8 cellular contexts compared by ENCODE assay signal in genomic region chr1:6554907-6555778, GRCh38. TPM values are rescaled to one million over a fixed set of nuclear protein-coding genes. Genes with fewer than 3 reads are reported as not detected.
DNase-seq lines count a peak whose midpoint lies in the region; ATAC-seq, FAIRE-seq and TF ChIP-seq lines count a peak whose summit lies in the region.

TAS1R1 (plus strand) TSS chr1:6555307; CDS start chr1:6555374, 67 bp downstream.

- DNase-seq in bronchial epithelial cell (ENCODE audit: low read depth) (no peak), left lung (peak in 1 of 2 donors; percentile 34), suprapubic skin (ENCODE audit: low spot score in 2 of 2) (peak in 1 of 2 donors; percentile 71), NCI-H1694 (lab: John Stamatoyannopoulos, UW) (no peak), cortex of kidney (lab: John Stamatoyannopoulos, UW) (no peak)

- H3K4me3 ChIP-seq in HUES6 (ENCODE audit: low read depth, low read length) (peak within 1 kb of the TSS; percentile 99), bronchial epithelial cell (ENCODE audit: low read depth, low read length) (peak within 1 kb of the TSS; percentile 98), left lung (peak within 1 kb of the TSS; percentile 97 to 99), suprapubic skin (peak within 1 kb of the TSS; percentile 99)

- H3K4me1 ChIP-seq in HUES6 (ENCODE audit: control insufficient read depth, insufficient read depth, low read length), result peaks cover 12% of the 10 kb centered on the region
- peaks cover 16 to 28% of the 10 kb centered on the region in 2 donors for H3K4me1 ChIP-seq in left lung
- H3K4me1 ChIP-seq in suprapubic skin, result peaks cover 23% of the 10 kb centered on the region

- FAIRE-seq in bronchial epithelial cell (lab: Jason Lieb, UNC), result no peak

- no peak for TF ChIP-seq POLR2A in suprapubic skin (IDR thresholded peaks at IDR 0.05)

- WGBS in suprapubic skin, result 59% methylated on average over 16 of the region's 19 CpGs

- peak within 1 kb of the TSS; percentile 99 for H3K9ac ChIP-seq in HUES6 (ENCODE audit: low read length)

- no peak for TF ChIP-seq CTCF in 22Rv1 (IDR thresholded peaks at IDR 0.05)
- no peak for TF ChIP-seq CTCF in bronchial epithelial cell (IDR thresholded peaks at IDR 0.05; ENCODE audit: insufficient read depth, low read length, severe bottlenecking)
- TF ChIP-seq CTCF in left lung (IDR thresholded peaks at IDR 0.05), result no peak
- no peak for TF ChIP-seq CTCF in suprapubic skin (IDR thresholded peaks at IDR 0.05)

- H3K27ac ChIP-seq in 22Rv1 (peak within 1 kb of the TSS; percentile 59), HUES6 (ENCODE audit: low read depth, low read length) (peak within 1 kb of the TSS; percentile 97), left lung (peak within 1 kb of the TSS in 1 of 2 donors; percentile 80), suprapubic skin (peak within 1 kb of the TSS; percentile 84)

- TF ChIP-seq EP300 in suprapubic skin (IDR thresholded peaks at IDR 0.05), result no peak

- H3K9me3 ChIP-seq in HUES6 (ENCODE audit: control insufficient read depth, insufficient read depth, low read depth, low read length) (no peaks in the 10 kb centered on the region), left lung (no peaks in the 10 kb centered on the region), suprapubic skin (no peaks in the 10 kb centered on the region)

- intact Hi-C loops in left lung (cut with DNase I), result no loop called here

- ATAC-seq in left lung (peak; percentile 30), GM21515 (IDR thresholded peaks at IDR 0.05; ENCODE audit: unreplicated experiment) (no peak)

- peaks cover 14% of the 10 kb centered on the region for H3K36me3 ChIP-seq in HUES6 (ENCODE audit: control insufficient read depth, insufficient read depth, low read length)
- peaks cover 5% of the 10 kb centered on the region for H3K36me3 ChIP-seq in bronchial epithelial cell (ENCODE audit: control insufficient read depth, insufficient read depth, low read length)
- peaks cover 0 to 12% of the 10 kb centered on the region in 2 donors for H3K36me3 ChIP-seq in left lung
- H3K36me3 ChIP-seq in suprapubic skin, result peaks cover 4% of the 10 kb centered on the region

- no peaks in the 10 kb centered on the region for H3K27me3 ChIP-seq in HUES6 (ENCODE audit: control insufficient read depth, insufficient read depth, low read length)
- no peaks in the 10 kb centered on the region for H3K27me3 ChIP-seq in bronchial epithelial cell (ENCODE audit: control insufficient read depth, insufficient read depth, low read length)
- H3K27me3 ChIP-seq in left lung, result no peaks in the 10 kb centered on the region
- H3K27me3 ChIP-seq in suprapubic skin, result no peaks in the 10 kb centered on the region

RNA-seq across cellular contexts. Expression of gene TAS1R1, which starts in this region (rescaled TPM):
- total RNA-seq in bronchial epithelial cell, result not detected in 2 replicates
- total RNA-seq in left lung, result not detected
- under 1 TPM in 2 of 4 donors, not detected in 2; 0.40 to 0.45 TPM for total RNA-seq in suprapubic skin

Comparison
In these comparisons a context has a peak if more than half of its experiments do, and no peak if none do; other contexts are left out.
1. Peak in ATAC-seq and H3K4me3 ChIP-seq in left lung; RNA of the gene not detected or under 1 TPM.